1 cellular context compared by ENCODE assay signal in the genomic region with DNA sequence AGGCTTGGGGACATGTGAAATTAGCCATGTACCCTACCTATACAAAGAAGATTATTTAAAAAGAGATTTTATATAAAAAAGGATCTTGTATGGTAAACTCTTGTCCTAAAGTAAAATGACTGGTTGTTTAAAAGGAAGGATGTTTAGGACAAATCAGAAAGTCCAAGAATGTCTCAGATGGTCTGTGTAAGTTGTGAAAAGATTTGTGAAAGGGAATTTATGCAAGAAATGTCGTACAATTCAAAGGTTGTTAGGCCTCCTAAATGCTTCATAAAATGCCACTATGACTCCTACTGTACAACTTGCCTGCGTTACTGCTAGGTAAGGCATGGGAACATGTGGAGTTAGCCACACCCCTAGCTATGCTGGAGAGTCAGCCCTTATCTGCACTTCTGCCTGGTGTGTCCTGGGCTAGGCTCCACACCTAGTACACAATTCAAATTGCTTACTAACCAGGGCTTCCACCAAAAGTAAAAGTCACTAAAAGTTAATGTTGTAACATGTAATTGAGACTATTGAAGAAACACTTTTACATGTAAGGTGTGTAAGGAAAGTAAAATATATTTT.
TF ChIP-seq lines count a peak whose summit lies in the region.

No MANE protein-coding gene starts in this region.

TF ChIP-seq in K562, 482 proteins besides CTCF, POLR2A, EP300 and RAD21 (continued from another document and continues in another):
- TF ChIP-seq CEBPG (CRISPR knock-in tag; IDR thresholded peaks at IDR 0.05) (no peak), CEBPG (tag; conservative IDR thresholded peaks at IDR 0.05 in 1 of 2, IDR thresholded peaks at IDR 0.05 in 1 of 2) (peak in 1 of 2 experiments; percentile 26; a peak in 1 of 4 replicates), ZNF79 (CRISPR knock-in tag; IDR thresholded peaks at IDR 0.05; ENCODE audit: low read depth) (no peak), ARID1B (IDR thresholded peaks at IDR 0.05) (peak; percentile 49), CBX5 (IDR thresholded peaks at IDR 0.05; ENCODE audit: borderline replicate concordance, low read depth) (0 out of 2 replicates have a peak, but pooled peaks have one; percentile 54), ZFP36 (IDR thresholded peaks at IDR 0.05; ENCODE audit: low read depth, low read length, partially characterized antibody) (peak; percentile 66), NCOA1 (IDR thresholded peaks at IDR 0.05; ENCODE audit: low read depth) (no peak), ILF3 (IDR thresholded peaks at IDR 0.05; ENCODE audit: borderline replicate concordance) (no peak), RBBP5 (IDR thresholded peaks at IDR 0.05; ENCODE audit: borderline replicate concordance, insufficient read depth, low read length, poor library complexity, severe bottlenecking) (no peak), TRIM28 (IDR thresholded peaks at IDR 0.05) (peak; percentile 71; the same call in 1 of the 2 replicates), EP400 (IDR thresholded peaks at IDR 0.05) (peak; percentile 48), ZNF134 (CRISPR knock-in tag; conservative IDR thresholded peaks at IDR 0.05) (0 out of 2 replicates have a peak, but pooled peaks have one; percentile 9), FOXK2 (conservative IDR thresholded peaks at IDR 0.05 in 1 of 2, IDR thresholded peaks at IDR 0.05 in 1 of 2; ENCODE audit: low read depth in 2 of 2) (peak in 1 of 2 experiments; percentile 31; a peak in 1 of 4 replicates), ZNF316 (IDR thresholded peaks at IDR 0.05) (peak; percentile 83), JUNB (CRISPR knock-in tag; conservative IDR thresholded peaks at IDR 0.05) (no peak), SPI1 (IDR thresholded peaks at IDR 0.05; ENCODE audit: borderline replicate concordance, low read depth, low read length) (no peak)
- TF ChIP-seq, protein P1, sequence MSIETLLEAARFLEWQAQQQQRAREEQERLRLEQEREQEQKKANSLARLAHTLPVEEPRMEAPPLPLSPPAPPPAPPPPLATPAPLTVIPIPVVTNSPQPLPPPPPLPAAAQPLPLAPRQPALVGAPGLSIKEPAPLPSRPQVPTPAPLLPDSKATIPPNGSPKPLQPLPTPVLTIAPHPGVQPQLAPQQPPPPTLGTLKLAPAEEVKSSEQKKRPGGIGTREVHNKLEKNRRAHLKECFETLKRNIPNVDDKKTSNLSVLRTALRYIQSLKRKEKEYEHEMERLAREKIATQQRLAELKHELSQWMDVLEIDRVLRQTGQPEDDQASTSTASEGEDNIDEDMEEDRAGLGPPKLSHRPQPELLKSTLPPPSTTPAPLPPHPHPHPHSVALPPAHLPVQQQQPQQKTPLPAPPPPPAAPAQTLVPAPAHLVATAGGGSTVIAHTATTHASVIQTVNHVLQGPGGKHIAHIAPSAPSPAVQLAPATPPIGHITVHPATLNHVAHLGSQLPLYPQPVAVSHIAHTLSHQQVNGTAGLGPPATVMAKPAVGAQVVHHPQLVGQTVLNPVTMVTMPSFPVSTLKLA (conservative IDR thresholded peaks at IDR 0.05) = peak in 1 of 2 experiments; percentile 73; a peak in 2 of 4 replicates
- TF ChIP-seq, protein P2, sequence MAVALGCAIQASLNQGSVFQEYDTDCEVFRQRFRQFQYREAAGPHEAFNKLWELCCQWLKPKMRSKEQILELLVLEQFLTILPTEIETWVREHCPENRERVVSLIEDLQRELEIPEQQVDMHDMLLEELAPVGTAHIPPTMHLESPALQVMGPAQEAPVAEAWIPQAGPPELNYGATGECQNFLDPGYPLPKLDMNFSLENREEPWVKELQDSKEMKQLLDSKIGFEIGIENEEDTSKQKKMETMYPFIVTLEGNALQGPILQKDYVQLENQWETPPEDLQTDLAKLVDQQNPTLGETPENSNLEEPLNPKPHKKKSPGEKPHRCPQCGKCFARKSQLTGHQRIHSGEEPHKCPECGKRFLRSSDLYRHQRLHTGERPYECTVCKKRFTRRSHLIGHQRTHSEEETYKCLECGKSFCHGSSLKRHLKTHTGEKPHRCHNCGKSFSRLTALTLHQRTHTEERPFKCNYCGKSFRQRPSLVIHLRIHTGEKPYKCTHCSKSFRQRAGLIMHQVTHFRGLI (CRISPR knock-in tag; IDR thresholded peaks at IDR 0.05) = no peak
- TF ChIP-seq, protein P3, sequence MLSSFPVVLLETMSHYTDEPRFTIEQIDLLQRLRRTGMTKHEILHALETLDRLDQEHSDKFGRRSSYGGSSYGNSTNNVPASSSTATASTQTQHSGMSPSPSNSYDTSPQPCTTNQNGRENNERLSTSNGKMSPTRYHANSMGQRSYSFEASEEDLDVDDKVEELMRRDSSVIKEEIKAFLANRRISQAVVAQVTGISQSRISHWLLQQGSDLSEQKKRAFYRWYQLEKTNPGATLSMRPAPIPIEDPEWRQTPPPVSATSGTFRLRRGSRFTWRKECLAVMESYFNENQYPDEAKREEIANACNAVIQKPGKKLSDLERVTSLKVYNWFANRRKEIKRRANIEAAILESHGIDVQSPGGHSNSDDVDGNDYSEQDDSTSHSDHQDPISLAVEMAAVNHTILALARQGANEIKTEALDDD (IDR thresholded peaks at IDR 0.05) = peak; percentile 96
- TF ChIP-seq, protein P4, sequence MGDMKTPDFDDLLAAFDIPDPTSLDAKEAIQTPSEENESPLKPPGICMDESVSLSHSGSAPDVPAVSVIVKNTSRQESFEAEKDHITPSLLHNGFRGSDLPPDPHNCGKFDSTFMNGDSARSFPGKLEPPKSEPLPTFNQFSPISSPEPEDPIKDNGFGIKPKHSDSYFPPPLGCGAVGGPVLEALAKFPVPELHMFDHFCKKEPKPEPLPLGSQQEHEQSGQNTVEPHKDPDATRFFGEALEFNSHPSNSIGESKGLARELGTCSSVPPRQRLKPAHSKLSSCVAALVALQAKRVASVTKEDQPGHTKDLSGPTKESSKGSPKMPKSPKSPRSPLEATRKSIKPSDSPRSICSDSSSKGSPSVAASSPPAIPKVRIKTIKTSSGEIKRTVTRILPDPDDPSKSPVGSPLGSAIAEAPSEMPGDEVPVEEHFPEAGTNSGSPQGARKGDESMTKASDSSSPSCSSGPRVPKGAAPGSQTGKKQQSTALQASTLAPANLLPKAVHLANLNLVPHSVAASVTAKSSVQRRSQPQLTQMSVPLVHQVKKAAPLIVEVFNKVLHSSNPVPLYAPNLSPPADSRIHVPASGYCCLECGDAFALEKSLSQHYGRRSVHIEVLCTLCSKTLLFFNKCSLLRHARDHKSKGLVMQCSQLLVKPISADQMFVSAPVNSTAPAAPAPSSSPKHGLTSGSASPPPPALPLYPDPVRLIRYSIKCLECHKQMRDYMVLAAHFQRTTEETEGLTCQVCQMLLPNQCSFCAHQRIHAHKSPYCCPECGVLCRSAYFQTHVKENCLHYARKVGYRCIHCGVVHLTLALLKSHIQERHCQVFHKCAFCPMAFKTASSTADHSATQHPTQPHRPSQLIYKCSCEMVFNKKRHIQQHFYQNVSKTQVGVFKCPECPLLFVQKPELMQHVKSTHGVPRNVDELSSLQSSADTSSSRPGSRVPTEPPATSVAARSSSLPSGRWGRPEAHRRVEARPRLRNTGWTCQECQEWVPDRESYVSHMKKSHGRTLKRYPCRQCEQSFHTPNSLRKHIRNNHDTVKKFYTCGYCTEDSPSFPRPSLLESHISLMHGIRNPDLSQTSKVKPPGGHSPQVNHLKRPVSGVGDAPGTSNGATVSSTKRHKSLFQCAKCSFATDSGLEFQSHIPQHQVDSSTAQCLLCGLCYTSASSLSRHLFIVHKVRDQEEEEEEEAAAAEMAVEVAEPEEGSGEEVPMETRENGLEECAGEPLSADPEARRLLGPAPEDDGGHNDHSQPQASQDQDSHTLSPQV (IDR thresholded peaks at IDR 0.05) = peak; percentile 66
- TF ChIP-seq, protein P5, sequence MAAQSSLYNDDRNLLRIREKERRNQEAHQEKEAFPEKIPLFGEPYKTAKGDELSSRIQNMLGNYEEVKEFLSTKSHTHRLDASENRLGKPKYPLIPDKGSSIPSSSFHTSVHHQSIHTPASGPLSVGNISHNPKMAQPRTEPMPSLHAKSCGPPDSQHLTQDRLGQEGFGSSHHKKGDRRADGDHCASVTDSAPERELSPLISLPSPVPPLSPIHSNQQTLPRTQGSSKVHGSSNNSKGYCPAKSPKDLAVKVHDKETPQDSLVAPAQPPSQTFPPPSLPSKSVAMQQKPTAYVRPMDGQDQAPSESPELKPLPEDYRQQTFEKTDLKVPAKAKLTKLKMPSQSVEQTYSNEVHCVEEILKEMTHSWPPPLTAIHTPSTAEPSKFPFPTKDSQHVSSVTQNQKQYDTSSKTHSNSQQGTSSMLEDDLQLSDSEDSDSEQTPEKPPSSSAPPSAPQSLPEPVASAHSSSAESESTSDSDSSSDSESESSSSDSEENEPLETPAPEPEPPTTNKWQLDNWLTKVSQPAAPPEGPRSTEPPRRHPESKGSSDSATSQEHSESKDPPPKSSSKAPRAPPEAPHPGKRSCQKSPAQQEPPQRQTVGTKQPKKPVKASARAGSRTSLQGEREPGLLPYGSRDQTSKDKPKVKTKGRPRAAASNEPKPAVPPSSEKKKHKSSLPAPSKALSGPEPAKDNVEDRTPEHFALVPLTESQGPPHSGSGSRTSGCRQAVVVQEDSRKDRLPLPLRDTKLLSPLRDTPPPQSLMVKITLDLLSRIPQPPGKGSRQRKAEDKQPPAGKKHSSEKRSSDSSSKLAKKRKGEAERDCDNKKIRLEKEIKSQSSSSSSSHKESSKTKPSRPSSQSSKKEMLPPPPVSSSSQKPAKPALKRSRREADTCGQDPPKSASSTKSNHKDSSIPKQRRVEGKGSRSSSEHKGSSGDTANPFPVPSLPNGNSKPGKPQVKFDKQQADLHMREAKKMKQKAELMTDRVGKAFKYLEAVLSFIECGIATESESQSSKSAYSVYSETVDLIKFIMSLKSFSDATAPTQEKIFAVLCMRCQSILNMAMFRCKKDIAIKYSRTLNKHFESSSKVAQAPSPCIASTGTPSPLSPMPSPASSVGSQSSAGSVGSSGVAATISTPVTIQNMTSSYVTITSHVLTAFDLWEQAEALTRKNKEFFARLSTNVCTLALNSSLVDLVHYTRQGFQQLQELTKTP (IDR thresholded peaks at IDR 0.05; ENCODE audit: low read depth in 1 of 2, partially characterized antibody in 2 of 2) = peak in 1 of 2 experiments; percentile 27
- TF ChIP-seq, protein P6, sequence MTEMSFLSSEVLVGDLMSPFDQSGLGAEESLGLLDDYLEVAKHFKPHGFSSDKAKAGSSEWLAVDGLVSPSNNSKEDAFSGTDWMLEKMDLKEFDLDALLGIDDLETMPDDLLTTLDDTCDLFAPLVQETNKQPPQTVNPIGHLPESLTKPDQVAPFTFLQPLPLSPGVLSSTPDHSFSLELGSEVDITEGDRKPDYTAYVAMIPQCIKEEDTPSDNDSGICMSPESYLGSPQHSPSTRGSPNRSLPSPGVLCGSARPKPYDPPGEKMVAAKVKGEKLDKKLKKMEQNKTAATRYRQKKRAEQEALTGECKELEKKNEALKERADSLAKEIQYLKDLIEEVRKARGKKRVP (CRISPR knock-in tag; IDR thresholded peaks at IDR 0.05) = no peak
- TF ChIP-seq, protein P7, sequence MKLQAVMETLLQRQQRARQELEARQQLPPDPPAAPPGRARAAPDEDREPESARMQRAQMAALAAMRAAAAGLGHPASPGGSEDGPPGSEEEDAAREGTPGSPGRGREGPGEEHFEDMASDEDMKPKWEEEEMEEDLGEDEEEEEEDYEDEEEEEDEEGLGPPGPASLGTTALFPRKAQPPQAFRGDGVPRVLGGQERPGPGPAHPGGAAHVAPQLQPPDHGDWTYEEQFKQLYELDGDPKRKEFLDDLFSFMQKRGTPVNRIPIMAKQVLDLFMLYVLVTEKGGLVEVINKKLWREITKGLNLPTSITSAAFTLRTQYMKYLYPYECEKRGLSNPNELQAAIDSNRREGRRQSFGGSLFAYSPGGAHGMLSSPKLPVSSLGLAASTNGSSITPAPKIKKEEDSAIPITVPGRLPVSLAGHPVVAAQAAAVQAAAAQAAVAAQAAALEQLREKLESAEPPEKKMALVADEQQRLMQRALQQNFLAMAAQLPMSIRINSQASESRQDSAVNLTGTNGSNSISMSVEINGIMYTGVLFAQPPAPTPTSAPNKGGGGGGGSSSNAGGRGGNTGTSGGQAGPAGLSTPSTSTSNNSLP (IDR thresholded peaks at IDR 0.05; ENCODE audit: borderline replicate concordance, low read depth, low read length) = no peak
- TF ChIP-seq, protein P8, sequence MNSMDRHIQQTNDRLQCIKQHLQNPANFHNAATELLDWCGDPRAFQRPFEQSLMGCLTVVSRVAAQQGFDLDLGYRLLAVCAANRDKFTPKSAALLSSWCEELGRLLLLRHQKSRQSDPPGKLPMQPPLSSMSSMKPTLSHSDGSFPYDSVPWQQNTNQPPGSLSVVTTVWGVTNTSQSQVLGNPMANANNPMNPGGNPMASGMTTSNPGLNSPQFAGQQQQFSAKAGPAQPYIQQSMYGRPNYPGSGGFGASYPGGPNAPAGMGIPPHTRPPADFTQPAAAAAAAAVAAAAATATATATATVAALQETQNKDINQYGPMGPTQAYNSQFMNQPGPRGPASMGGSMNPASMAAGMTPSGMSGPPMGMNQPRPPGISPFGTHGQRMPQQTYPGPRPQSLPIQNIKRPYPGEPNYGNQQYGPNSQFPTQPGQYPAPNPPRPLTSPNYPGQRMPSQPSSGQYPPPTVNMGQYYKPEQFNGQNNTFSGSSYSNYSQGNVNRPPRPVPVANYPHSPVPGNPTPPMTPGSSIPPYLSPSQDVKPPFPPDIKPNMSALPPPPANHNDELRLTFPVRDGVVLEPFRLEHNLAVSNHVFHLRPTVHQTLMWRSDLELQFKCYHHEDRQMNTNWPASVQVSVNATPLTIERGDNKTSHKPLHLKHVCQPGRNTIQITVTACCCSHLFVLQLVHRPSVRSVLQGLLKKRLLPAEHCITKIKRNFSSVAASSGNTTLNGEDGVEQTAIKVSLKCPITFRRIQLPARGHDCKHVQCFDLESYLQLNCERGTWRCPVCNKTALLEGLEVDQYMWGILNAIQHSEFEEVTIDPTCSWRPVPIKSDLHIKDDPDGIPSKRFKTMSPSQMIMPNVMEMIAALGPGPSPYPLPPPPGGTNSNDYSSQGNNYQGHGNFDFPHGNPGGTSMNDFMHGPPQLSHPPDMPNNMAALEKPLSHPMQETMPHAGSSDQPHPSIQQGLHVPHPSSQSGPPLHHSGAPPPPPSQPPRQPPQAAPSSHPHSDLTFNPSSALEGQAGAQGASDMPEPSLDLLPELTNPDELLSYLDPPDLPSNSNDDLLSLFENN (IDR thresholded peaks at IDR 0.05; ENCODE audit: low read depth in 2 of 2, low read length in 2 of 2) = no peak
